Comparison of ENCODE assay signal across 9 cellular contexts in genomic region chr3:192825657-192826200, GRCh38.
DNase-seq lines count a peak whose midpoint lies in the region; ATAC-seq and TF ChIP-seq lines count a peak whose summit lies in the region.
"Had no signal": no experiment of that assay in that cellular context is flagged by ENCODE, and none has a peak within 500 bp of the region (broad histone marks: within the 10 kb centered on the region; RNA-seq: fewer than 3 reads in every experiment).

No MANE protein-coding gene starts in this region.

- TF ChIP-seq POLR2A in sigmoid colon (IDR thresholded peaks at IDR 0.05) = no peak

- H2BK120ac ChIP-seq in mesenchymal stem cell (ENCODE audit: low read depth, low read length) = no peak overlapping the region

- H3K36me3 ChIP-seq in mesenchymal stem cell (ENCODE audit: control insufficient read depth in 1 of 2, insufficient read depth in 2 of 2, low read depth in 1 of 2, low read length in 2 of 2) = no peaks in the 10 kb centered on the region
- H3K36me3 ChIP-seq in sigmoid colon = no peaks in the 10 kb centered on the region
- H3K36me3 ChIP-seq: stomach had no signal

- no peak overlapping the region for H2AK5ac ChIP-seq in mesenchymal stem cell (ENCODE audit: low read length, severe bottlenecking)

- H3K4me1 ChIP-seq in mesenchymal stem cell (ENCODE audit: control insufficient read depth, insufficient read depth, low read depth, low read length) (peaks cover 8% of the 10 kb centered on the region), sigmoid colon (peaks cover 0 to 32% (median 22%) of the 10 kb centered on the region in 4 donors)

- H3K23ac ChIP-seq in mesenchymal stem cell (ENCODE audit: low read length in 2 of 2) = no peak overlapping the region

- peak; percentile 49 for DNase-seq in M059J (ENCODE audit: low read depth)
- DNase-seq in SHP77 treated with DMSO at 0.1 percent for 48 hours (lab: John Stamatoyannopoulos, UW) = peak; percentile 21
- peak; percentile 29 for DNase-seq in mesenchymal stem cell
- DNase-seq in stimulated activated naive CD8-positive, alpha-beta T cell treated with anti-CD3 and anti-CD28 coated beads, Interleukin-15, Interleukin-2, amounts not matched to agents 100 U/mL and 50 U/mL, for 24 hours = no peak
- DNase-seq in NCI-H524 treated with DMSO at 0.1 percent for 48 hours (lab: John Stamatoyannopoulos, UW) = no peak
- DNase-seq in activated naive CD4-positive, alpha-beta T cell treated with anti-CD3 and anti-CD28 coated beads, Interleukin-2, amount 50 U/mL, for 72 hours (ENCODE audit: low spot score in 2 of 2) = no peak
- DNase-seq in sigmoid colon = no peak
- DNase-seq: stomach had no signal

- H3K27ac ChIP-seq in mesenchymal stem cell (ENCODE audit: low read length, poor library complexity, severe bottlenecking) = no peak overlapping the region
- H3K27ac ChIP-seq in sigmoid colon = peak overlapping the region in 1 of 4 donors; percentile 16
- H3K27ac ChIP-seq: stomach had no signal

- no peak overlapping the region for H4K8ac ChIP-seq in mesenchymal stem cell (ENCODE audit: low read length)

- peaks cover 36% of the 10 kb centered on the region for H3K79me1 ChIP-seq in mesenchymal stem cell (replicated peaks; ENCODE audit: low read length, poor library complexity, severe bottlenecking)

- H3K9me3 ChIP-seq in mesenchymal stem cell (ENCODE audit: control insufficient read depth, low read length) (no peaks in the 10 kb centered on the region), sigmoid colon (no peaks in the 10 kb centered on the region)
- H3K9me3 ChIP-seq: stomach had no signal

- no peak overlapping the region for H3K14ac ChIP-seq in mesenchymal stem cell (ENCODE audit: low read length in 2 of 2)

- H2AFZ ChIP-seq in mesenchymal stem cell (ENCODE audit: low read depth, low read length) = no peak overlapping the region

- TF ChIP-seq CTCF in sigmoid colon (IDR thresholded peaks at IDR 0.05) = peak in 1 of 4 experiments; percentile 10

- H3K9me3 Mint-ChIP-seq in activated naive CD4-positive, alpha-beta T cell treated with anti-CD3 and anti-CD28 coated beads, Interleukin-2, amount 50 U/mL, for 72 hours = peaks cover 6 to 11% of the 10 kb centered on the region in 2 donors

- H3K4ac ChIP-seq in mesenchymal stem cell (ENCODE audit: low read depth in 1 of 2, low read length in 2 of 2) = no peak overlapping the region

- no peak overlapping the region for H4K91ac ChIP-seq in mesenchymal stem cell (ENCODE audit: low read length)

- no peak overlapping the region for H2BK15ac ChIP-seq in mesenchymal stem cell (ENCODE audit: low read depth, poor library complexity, severe bottlenecking)

- intact Hi-C loops in sigmoid colon (cut with DNase I) = no loop called here

- H3K27me3 ChIP-seq in mesenchymal stem cell (ENCODE audit: control insufficient read depth in 1 of 2, insufficient read depth in 1 of 2, low read length in 2 of 2) = no peaks in the 10 kb centered on the region
- no peaks in the 10 kb centered on the region for H3K27me3 ChIP-seq in sigmoid colon
- H3K27me3 ChIP-seq: stomach had no signal

- H3K4me2 ChIP-seq in mesenchymal stem cell (ENCODE audit: low read length, poor library complexity, severe bottlenecking) = no peak overlapping the region

- H3K4me3 ChIP-seq in mesenchymal stem cell (ENCODE audit: insufficient read depth in 1 of 2, low read depth in 1 of 2, low read length in 2 of 2) (no peak overlapping the region), sigmoid colon (no peak overlapping the region)
- H3K4me3 ChIP-seq: stomach had no signal

- H2BK12ac ChIP-seq in mesenchymal stem cell (ENCODE audit: low read length in 2 of 2) = no peak overlapping the region

- no peak overlapping the region for H3K9ac ChIP-seq in mesenchymal stem cell (ENCODE audit: low read length)

- TF ChIP-seq EP300 in sigmoid colon (IDR thresholded peaks at IDR 0.05) = no peak

- no peak overlapping the region for H3K27ac Mint-ChIP-seq in activated naive CD4-positive, alpha-beta T cell treated with anti-CD3 and anti-CD28 coated beads, Interleukin-2, amount 50 U/mL, for 72 hours

- peak; percentile 65 for ATAC-seq in GM18867 (IDR thresholded peaks at IDR 0.05; ENCODE audit: unreplicated experiment)
- ATAC-seq in stimulated activated naive CD8-positive, alpha-beta T cell treated with anti-CD3 and anti-CD28 coated beads, Interleukin-15, Interleukin-2, amounts not matched to agents 100 U/mL and 50 U/mL, for 24 hours = no peak
- no peak for ATAC-seq in activated naive CD4-positive, alpha-beta T cell treated with anti-CD3 and anti-CD28 coated beads, Interleukin-2, amount 50 U/mL, for 72 hours

- 100% methylated on average over 2 of the region's 2 CpGs for WGBS in mesenchymal stem cell
- WGBS in sigmoid colon, 2 donors = 22 to 63% methylated on average over 2 of the region's 2 CpGs

- H3K18ac ChIP-seq in mesenchymal stem cell (ENCODE audit: low read depth in 1 of 2, low read length in 2 of 2) = no peak overlapping the region

- no peaks in the 10 kb centered on the region for H3K36me3 Mint-ChIP-seq in activated naive CD4-positive, alpha-beta T cell treated with anti-CD3 and anti-CD28 coated beads, Interleukin-2, amount 50 U/mL, for 72 hours

- no peak overlapping the region for H2BK5ac ChIP-seq in mesenchymal stem cell (ENCODE audit: low read depth, low read length, poor library complexity, severe bottlenecking)

Comparison
In these comparisons a context has a peak if more than half of its experiments do, and no peak if none do; other contexts are left out.
1. DNase-seq: peak in M059J (single experiment), SHP77 treated with DMSO at 0.1 percent for 48 hours (single experiment) and mesenchymal stem cell (single experiment); none in stimulated activated naive CD8-positive, alpha-beta T cell treated with anti-CD3 and anti-CD28 coated beads, Interleukin-15, Interleukin-2, amounts not matched to agents 100 U/mL and 50 U/mL, for 24 hours (single experiment), NCI-H524 treated with DMSO at 0.1 percent for 48 hours (single experiment), activated naive CD4-positive, alpha-beta T cell treated with anti-CD3 and anti-CD28 coated beads, Interleukin-2, amount 50 U/mL, for 72 hours (0 of 2) and sigmoid colon (single experiment).